Comparison of ENCODE assay signal across 14 cellular contexts in the genomic region with DNA sequence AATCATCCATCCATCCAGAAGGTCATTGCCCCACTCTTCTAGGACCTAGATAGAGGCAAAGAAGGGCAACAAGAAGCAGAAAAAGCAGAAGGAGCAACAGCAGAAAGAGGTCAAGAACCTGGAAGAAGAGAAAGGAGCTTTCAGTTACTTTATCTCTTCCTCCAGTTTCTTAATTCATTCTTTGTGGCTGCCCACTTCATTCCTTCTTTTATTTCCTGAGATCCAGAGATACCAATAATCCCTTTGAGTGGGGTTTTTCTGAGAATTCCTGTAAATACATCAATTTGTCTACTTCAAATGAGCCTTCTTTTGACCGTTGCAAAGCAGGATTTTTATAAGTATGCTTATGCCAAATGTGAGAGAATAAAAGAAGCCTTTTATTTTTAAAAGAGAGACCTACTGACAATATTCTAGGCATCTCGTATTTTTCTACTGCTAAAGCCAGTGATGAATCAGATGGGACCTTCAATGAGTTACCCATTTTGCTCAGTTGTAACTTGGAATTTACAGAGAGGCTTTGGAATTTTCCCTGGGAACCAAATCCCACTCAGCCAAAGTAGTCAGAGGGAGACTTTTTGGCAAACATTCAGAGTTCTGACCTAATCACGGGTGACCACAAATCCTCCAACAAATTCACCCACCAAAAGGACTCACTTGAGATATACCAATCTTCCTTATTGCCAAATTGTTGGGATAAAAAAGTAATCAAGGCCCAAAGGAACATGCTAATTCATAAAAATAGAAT. TPM values are rescaled to one million over a fixed set of nuclear protein-coding genes. Genes with fewer than 3 reads are reported as not detected.
A peak's percentile ranks its signal among the peaks of the same experiment; 100 is the strongest.
DNase-seq lines count a peak whose midpoint lies in the region; FAIRE-seq and TF ChIP-seq lines count a peak whose summit lies in the region.
"Had no signal": no experiment of that assay in that cellular context is flagged by ENCODE, and none has a peak within 500 bp of the region (broad histone marks: within the 10 kb centered on the region; RNA-seq: fewer than 3 reads in every experiment).

No MANE protein-coding gene starts in this region.

- no peak overlapping the region for H3K4ac ChIP-seq in mesenchymal stem cell (ENCODE audit: low read depth in 1 of 2, low read length in 2 of 2)

- H3K9me3 Mint-ChIP-seq in neural progenitor cell: peaks cover 15% of the 10 kb centered on the region
- H3K9me3 Mint-ChIP-seq: activated CD4-positive, alpha-beta T cell treated with anti-CD3 and anti-CD28 coated beads, Interleukin-2, amount 10 ng/mL, durations not matched to agents 24 days and 14 days; activated naive CD8-positive, alpha-beta T cell treated with anti-CD3 and anti-CD28 coated beads, Interleukin-2, amount 10 ng/mL, durations not matched to agents 7 days and 5 days had no signal

- peaks cover 54% of the 10 kb centered on the region for H3K79me2 ChIP-seq in neural progenitor cell (ENCODE audit: low read depth)

- H3K36me3 ChIP-seq in mesenchymal stem cell (ENCODE audit: control insufficient read depth in 1 of 2, insufficient read depth in 2 of 2, low read depth in 1 of 2, low read length in 2 of 2): peaks cover 3 to 7% of the 10 kb centered on the region in 2 experiments
- H3K36me3 ChIP-seq in neural progenitor cell: peaks cover 8% of the 10 kb centered on the region

- H4K20me1 ChIP-seq in neural progenitor cell (ENCODE audit: low read depth): peaks cover 91% of the 10 kb centered on the region

- H3K9ac ChIP-seq in mesenchymal stem cell (ENCODE audit: low read length) (no peak overlapping the region), neural progenitor cell (no peak overlapping the region)

- H3K23ac ChIP-seq in mesenchymal stem cell (ENCODE audit: low read length in 2 of 2): no peak overlapping the region

- H3K4me3 ChIP-seq in cardiac fibroblast (replicated peaks in 1 of 2; ENCODE audit: low read depth in 2 of 2, low read length in 2 of 2) (no peak overlapping the region), mesenchymal stem cell (ENCODE audit: insufficient read depth in 1 of 2, low read depth in 1 of 2, low read length in 2 of 2) (no peak overlapping the region), neural progenitor cell (no peak overlapping the region)

- peaks cover 41% of the 10 kb centered on the region for H3K36me3 Mint-ChIP-seq in neural progenitor cell
- H3K36me3 Mint-ChIP-seq: activated naive CD8-positive, alpha-beta T cell treated with anti-CD3 and anti-CD28 coated beads, Interleukin-2, amount 10 ng/mL, durations not matched to agents 7 days and 5 days had no signal

- no peaks in the 10 kb centered on the region for H3F3A ChIP-seq in neural progenitor cell (ENCODE audit: low read depth)

- no peak overlapping the region for H2BK5ac ChIP-seq in mesenchymal stem cell (ENCODE audit: low read depth, low read length, poor library complexity, severe bottlenecking)

- H3K4me2 ChIP-seq in mesenchymal stem cell (ENCODE audit: low read length, poor library complexity, severe bottlenecking) (no peak overlapping the region), neural progenitor cell (no peak overlapping the region)

- no peak overlapping the region for H4K91ac ChIP-seq in mesenchymal stem cell (ENCODE audit: low read length)

- peak overlapping the region; percentile 36 for H3K27ac ChIP-seq in mesenchymal stem cell (ENCODE audit: low read length, poor library complexity, severe bottlenecking)
- no peak overlapping the region for H3K27ac ChIP-seq in neural progenitor cell

- no peak overlapping the region for H3K18ac ChIP-seq in mesenchymal stem cell (ENCODE audit: low read depth in 1 of 2, low read length in 2 of 2)

- peak; percentile 51 for DNase-seq in Caki2 (ENCODE audit: low read depth)
- peak; percentile 91 for DNase-seq in NCI-H226
- DNase-seq in cardiac fibroblast (ENCODE audit: low read depth in 2 of 2): peak; percentile 87 to 91
- DNase-seq in mesenchymal stem cell: peak; percentile 79
- no peak for DNase-seq in GM20000 (ENCODE audit: low spot score)
- DNase-seq in neural progenitor cell (ENCODE audit: low spot score): no peak
- no peak for DNase-seq in GM12891 (ENCODE audit: insufficient read length, low spot score)
- no peak for DNase-seq in NCI-H2227 (lab: John Stamatoyannopoulos, UW; ENCODE audit: unreplicated experiment)
- DNase-seq: activated CD4-positive, alpha-beta T cell treated with anti-CD3 and anti-CD28 coated beads, Interleukin-2, amount 10 ng/mL, durations not matched to agents 24 days and 14 days; activated naive CD8-positive, alpha-beta T cell treated with anti-CD3 and anti-CD28 coated beads, Interleukin-2, amount 10 ng/mL, durations not matched to agents 7 days and 5 days; DMS 273 treated with DMSO at 0.1 percent for 48 hours; left cardiac atrium; NCI-H2171; SHP77 treated with DMSO at 0.1 percent for 48 hours had no signal

- no peak overlapping the region for H3K14ac ChIP-seq in mesenchymal stem cell (ENCODE audit: low read length in 2 of 2)

- in situ Hi-C loops in Caki2 (cut with HindIII; ENCODE audit: low pct_unique_long_range_greater_than_20kb, low sequenced_read_pairs): no loop called here

- no peak for TF ChIP-seq POLR2A in GM12891 (IDR thresholded peaks at IDR 0.05; ENCODE audit: low read depth, low read length)

- H3K9me3 ChIP-seq in mesenchymal stem cell (ENCODE audit: control insufficient read depth, low read length) (no peaks in the 10 kb centered on the region), neural progenitor cell (ENCODE audit: low read depth) (no peaks in the 10 kb centered on the region)

- no peak overlapping the region for H3K4me3 Mint-ChIP-seq in neural progenitor cell
- H3K4me3 Mint-ChIP-seq: activated CD4-positive, alpha-beta T cell treated with anti-CD3 and anti-CD28 coated beads, Interleukin-2, amount 10 ng/mL, durations not matched to agents 24 days and 14 days; activated naive CD8-positive, alpha-beta T cell treated with anti-CD3 and anti-CD28 coated beads, Interleukin-2, amount 10 ng/mL, durations not matched to agents 7 days and 5 days had no signal

- H2BK120ac ChIP-seq in mesenchymal stem cell (ENCODE audit: low read depth, low read length): no peak overlapping the region

- H2AK5ac ChIP-seq in mesenchymal stem cell (ENCODE audit: low read length, severe bottlenecking): no peak overlapping the region

- H3K27me3 ChIP-seq in mesenchymal stem cell (ENCODE audit: control insufficient read depth in 1 of 2, insufficient read depth in 1 of 2, low read length in 2 of 2): no peaks in the 10 kb centered on the region
- no peaks in the 10 kb centered on the region for H3K27me3 ChIP-seq in neural progenitor cell

- H3K4me1 ChIP-seq in mesenchymal stem cell (ENCODE audit: control insufficient read depth, insufficient read depth, low read depth, low read length) (no peaks in the 10 kb centered on the region), neural progenitor cell (peaks cover 12% of the 10 kb centered on the region)

- H3K79me1 ChIP-seq in mesenchymal stem cell (replicated peaks; ENCODE audit: low read length, poor library complexity, severe bottlenecking): peaks cover 23% of the 10 kb centered on the region

- 100% methylated on average over 1 of the region's 3 CpGs for WGBS in mesenchymal stem cell

- H3K27ac Mint-ChIP-seq in neural progenitor cell: no peak overlapping the region
- H3K27ac Mint-ChIP-seq: activated CD4-positive, alpha-beta T cell treated with anti-CD3 and anti-CD28 coated beads, Interleukin-2, amount 10 ng/mL, durations not matched to agents 24 days and 14 days; activated naive CD8-positive, alpha-beta T cell treated with anti-CD3 and anti-CD28 coated beads, Interleukin-2, amount 10 ng/mL, durations not matched to agents 7 days and 5 days had no signal

- no peak overlapping the region for H2BK15ac ChIP-seq in mesenchymal stem cell (ENCODE audit: low read depth, poor library complexity, severe bottlenecking)

- no peak for FAIRE-seq in GM12891 (lab: Jason Lieb, UNC)

- no peak overlapping the region for H4K8ac ChIP-seq in mesenchymal stem cell (ENCODE audit: low read length)

- H3K27me3 Mint-ChIP-seq in neural progenitor cell (ENCODE audit: insufficient read depth, low read depth): peaks cover 2% of the 10 kb centered on the region

- no peak overlapping the region for H2BK12ac ChIP-seq in mesenchymal stem cell (ENCODE audit: low read length in 2 of 2)

- H3K4me1 Mint-ChIP-seq in neural progenitor cell: peaks cover 27% of the 10 kb centered on the region
- H3K4me1 Mint-ChIP-seq: activated CD4-positive, alpha-beta T cell treated with anti-CD3 and anti-CD28 coated beads, Interleukin-2, amount 10 ng/mL, durations not matched to agents 24 days and 14 days; activated naive CD8-positive, alpha-beta T cell treated with anti-CD3 and anti-CD28 coated beads, Interleukin-2, amount 10 ng/mL, durations not matched to agents 7 days and 5 days had no signal

- TF ChIP-seq CTCF in cardiac fibroblast (IDR thresholded peaks at IDR 0.05; ENCODE audit: low read depth, low read length): no peak
- TF ChIP-seq CTCF in GM20000 (IDR thresholded peaks at IDR 0.05; ENCODE audit: extremely low read depth, missing control alignments): no peak
- TF ChIP-seq CTCF in neural progenitor cell (IDR thresholded peaks at IDR 0.05): no peak

- no peak overlapping the region for H2AFZ ChIP-seq in mesenchymal stem cell (ENCODE audit: low read depth, low read length)
- H2AFZ ChIP-seq in neural progenitor cell (replicated peaks): no peak overlapping the region

TF ChIP-seq in GM12891, 5 proteins besides CTCF, POLR2A, EP300 and RAD21:
- TF ChIP-seq POLR2AphosphoS5 (IDR thresholded peaks at IDR 0.05; ENCODE audit: low read depth, low read length) (no peak), PAX5 (IDR thresholded peaks at IDR 0.05; ENCODE audit: insufficient read depth, low read length, severe bottlenecking) (no peak), SPI1 (IDR thresholded peaks at IDR 0.05; ENCODE audit: low read depth, low read length) (no peak), POU2F2 (IDR thresholded peaks at IDR 0.05; ENCODE audit: low read depth, low read length) (no peak), TAF1 (IDR thresholded peaks at IDR 0.05; ENCODE audit: low read depth, low read length) (no peak)
TF ChIP-seq in GM12891: peak in this region for 0.

RNA-seq across cellular contexts. Expression of gene ZC3H12C, which starts 54.9 kb away (rescaled TPM):
- 2.1 and 3.1 TPM in 2 replicates for total RNA-seq in Caki2 (2014; rRNA removed; shearing (Covaris generic); ENCODE audit: low replicate concordance)
- 5.6 TPM for polyA plus RNA-seq in mesenchymal stem cell (2013, experiment 1 of 2)
- 5.1 TPM for polyA plus RNA-seq in mesenchymal stem cell (2013, experiment 2 of 2)
- total RNA-seq in neural progenitor cell (ENCODE audit: low replicate concordance): 28.8 and 31.8 TPM in 2 replicates
- polyA plus RNA-seq in GM12891 (2012; ENCODE audit: low read depth, missing spikeins): 6.0 TPM

Comparison
In these comparisons a context has a peak if more than half of its experiments do, and no peak if none do; other contexts are left out.
1. DNase-seq: peak in Caki2 (single experiment), NCI-H226 (single experiment), cardiac fibroblast (2 of 2) and mesenchymal stem cell (single experiment); none in GM20000 (single experiment), neural progenitor cell (single experiment), GM12891 (single experiment) and NCI-H2227 (single experiment).